In the genomic region with DNA sequence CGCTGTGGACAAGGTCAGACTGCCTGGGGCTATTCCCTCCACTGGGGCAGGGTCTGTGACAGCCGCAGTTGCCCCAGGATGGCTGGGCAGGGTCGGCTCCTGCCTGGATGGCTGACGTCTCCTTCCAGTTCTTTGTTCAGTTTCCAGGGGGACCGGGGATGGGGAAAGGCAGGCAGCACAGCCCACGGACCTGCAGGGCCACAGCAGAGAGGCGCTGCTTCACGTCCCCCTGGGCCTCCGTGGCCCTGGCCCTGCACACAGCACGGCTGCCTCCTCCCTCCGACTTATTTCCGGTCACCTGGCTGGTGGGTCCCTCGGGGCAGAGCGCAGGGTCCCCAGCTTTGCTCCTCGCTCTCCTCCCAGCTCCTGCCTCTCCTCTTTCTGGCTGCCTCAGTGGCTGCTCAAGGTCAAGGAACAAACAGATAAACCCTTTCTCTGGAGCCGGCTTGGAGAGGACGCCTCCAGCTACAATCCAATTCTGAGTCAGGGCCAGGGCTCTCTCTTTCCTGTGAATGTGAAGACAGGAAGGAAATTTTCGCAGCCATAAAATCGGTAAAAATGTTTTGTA, we compare ENCODE assay signal across 14 cellular contexts.
DNase-seq lines count a peak whose midpoint lies in the region; ATAC-seq and TF ChIP-seq lines count a peak whose summit lies in the region.
"Had no signal": no experiment of that assay in that cellular context is flagged by ENCODE, and none has a peak within 500 bp of the region (broad histone marks: within the 10 kb centered on the region; RNA-seq: fewer than 3 reads in every experiment).

No MANE protein-coding gene starts in this region.

- POLR2A ChIA-PET in WTC11 (lab: Charles Lee) = no interaction called here

- H3K4me3 Mint-ChIP-seq in WTC11 = no peak overlapping the region
- H3K4me3 Mint-ChIP-seq in neural crest cell = peak overlapping the region; percentile 60
- H3K4me3 Mint-ChIP-seq: CD4-positive, CD25-positive, alpha-beta regulatory T cell had no signal

- H3K4me1 Mint-ChIP-seq in WTC11 = peaks cover 25% of the 10 kb centered on the region
- H3K4me1 Mint-ChIP-seq in neural crest cell = peaks cover 51% of the 10 kb centered on the region

- H3K27ac Mint-ChIP-seq in WTC11 = no peak overlapping the region
- H3K27ac Mint-ChIP-seq in neural crest cell (ENCODE audit: unreplicated experiment) = peak overlapping the region; percentile 98

- no peak for DNase-seq in WTC11 (ENCODE audit: low spot score)
- DNase-seq in foreskin fibroblast = peak; percentile 24 to 73
- no peak for DNase-seq in neural crest cell (ENCODE audit: low read depth, low spot score)
- DNase-seq in thyroid gland = no peak
- no peak for DNase-seq in HUDEP-2 (lab: John Stamatoyannopoulos, UW; ENCODE audit: unreplicated experiment in 76 of 76)
- DNase-seq in NCI-H1048 (lab: John Stamatoyannopoulos, UW) = no peak
- no peak for DNase-seq in islet precursor cell
- no peak for DNase-seq in NCI-H2227 treated with DMSO at 0.1 percent for 48 hours (lab: John Stamatoyannopoulos, UW)
- DNase-seq: CD4-positive, CD25-positive, alpha-beta regulatory T cell; central memory CD4-positive, alpha-beta T cell; NCI-H345; SHP77 treated with DMSO at 0.1 percent for 48 hours; stimulated activated CD4-positive, alpha-beta T cell treated with anti-CD3 and anti-CD28 coated beads, Interleukin-15, amount 100 ng/mL, for 24 hours had no signal

- H3K9me3 Mint-ChIP-seq in WTC11 (no peaks in the 10 kb centered on the region), neural crest cell (no peaks in the 10 kb centered on the region)

- TF ChIP-seq POLR2A in thyroid gland (IDR thresholded peaks at IDR 0.05) = no peak

- peak; percentile 46 for ATAC-seq in WTC11
- ATAC-seq: activated CD4-positive, CD25-positive, alpha-beta regulatory T cell treated with anti-CD3 and anti-CD28 coated beads, Interleukin-2, amount 50 U/mL, for 24 hours had no signal

- CTCF ChIA-PET in WTC11 (lab: Charles Lee) = interaction anchor here (0.8 kb wide), 1 partner anchor 30 kb away, joined by 3 read pairs; no protein-coding TSS in a partner anchor

- H3K27ac ChIP-seq in thyroid gland = peak overlapping the region; percentile 60 to 64 (median 63)

- H3K27me3 Mint-ChIP-seq in WTC11 (ENCODE audit: low read depth) = peaks cover 4% of the 10 kb centered on the region; the same call in 1 of the 2 replicates
- no peaks in the 10 kb centered on the region for H3K27me3 Mint-ChIP-seq in neural crest cell (ENCODE audit: low read depth)

- no peak overlapping the region for H3K4me3 ChIP-seq in foreskin fibroblast (ENCODE audit: low read depth in 1 of 2, low read length in 2 of 2)
- H3K4me3 ChIP-seq in thyroid gland (replicated peaks in 1 of 3) = no peak overlapping the region

- H3K36me3 ChIP-seq in thyroid gland = no peaks in the 10 kb centered on the region

- intact Hi-C loops in thyroid gland (cut with DNase I) = no loop called here

- H3K4me1 ChIP-seq in thyroid gland = peaks cover 6 to 17% of the 10 kb centered on the region in 2 donors

- H3K36me3 Mint-ChIP-seq in WTC11 (no peaks in the 10 kb centered on the region), neural crest cell (ENCODE audit: low read depth) (no peaks in the 10 kb centered on the region)
- H3K36me3 Mint-ChIP-seq: CD4-positive, CD25-positive, alpha-beta regulatory T cell had no signal

- no peaks in the 10 kb centered on the region for H3K9me3 ChIP-seq in thyroid gland

- no peaks in the 10 kb centered on the region for H3K27me3 ChIP-seq in thyroid gland

- 53 to 78% methylated on average over 19 of the region's 19 CpGs for WGBS in thyroid gland, 2 donors

- TF ChIP-seq CTCF in WTC11 (IDR thresholded peaks at IDR 0.05) (no peak), foreskin fibroblast (IDR thresholded peaks at IDR 0.05; ENCODE audit: low read depth, low read length) (no peak), neural crest cell (conservative IDR thresholded peaks at IDR 0.05) (no peak), thyroid gland (IDR thresholded peaks at IDR 0.05) (no peak)

TF ChIP-seq in WTC11, 78 proteins besides CTCF, POLR2A, EP300 and RAD21 (continues in another document):
- TF ChIP-seq, protein P1, sequence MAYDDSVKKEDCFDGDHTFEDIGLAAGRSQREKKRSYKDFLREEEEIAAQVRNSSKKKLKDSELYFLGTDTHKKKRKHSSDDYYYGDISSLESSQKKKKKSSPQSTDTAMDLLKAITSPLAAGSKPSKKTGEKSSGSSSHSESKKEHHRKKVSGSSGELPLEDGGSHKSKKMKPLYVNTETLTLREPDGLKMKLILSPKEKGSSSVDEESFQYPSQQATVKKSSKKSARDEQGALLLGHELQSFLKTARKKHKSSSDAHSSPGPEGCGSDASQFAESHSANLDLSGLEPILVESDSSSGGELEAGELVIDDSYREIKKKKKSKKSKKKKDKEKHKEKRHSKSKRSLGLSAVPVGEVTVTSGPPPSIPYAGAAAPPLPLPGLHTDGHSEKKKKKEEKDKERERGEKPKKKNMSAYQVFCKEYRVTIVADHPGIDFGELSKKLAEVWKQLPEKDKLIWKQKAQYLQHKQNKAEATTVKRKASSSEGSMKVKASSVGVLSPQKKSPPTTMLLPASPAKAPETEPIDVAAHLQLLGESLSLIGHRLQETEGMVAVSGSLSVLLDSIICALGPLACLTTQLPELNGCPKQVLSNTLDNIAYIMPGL (CRISPR knock-in tag; IDR thresholded peaks at IDR 0.05) = no peak
- TF ChIP-seq SP1 (CRISPR knock-in tag; conservative IDR thresholded peaks at IDR 0.05) (no peak), CREB1 (CRISPR knock-in tag; IDR thresholded peaks at IDR 0.05) (no peak), ZNF263 (CRISPR knock-in tag; IDR thresholded peaks at IDR 0.05; ENCODE audit: low read depth) (no peak), SMAD4 (CRISPR knock-in tag; IDR thresholded peaks at IDR 0.05) (no peak)
- TF ChIP-seq, protein P2, sequence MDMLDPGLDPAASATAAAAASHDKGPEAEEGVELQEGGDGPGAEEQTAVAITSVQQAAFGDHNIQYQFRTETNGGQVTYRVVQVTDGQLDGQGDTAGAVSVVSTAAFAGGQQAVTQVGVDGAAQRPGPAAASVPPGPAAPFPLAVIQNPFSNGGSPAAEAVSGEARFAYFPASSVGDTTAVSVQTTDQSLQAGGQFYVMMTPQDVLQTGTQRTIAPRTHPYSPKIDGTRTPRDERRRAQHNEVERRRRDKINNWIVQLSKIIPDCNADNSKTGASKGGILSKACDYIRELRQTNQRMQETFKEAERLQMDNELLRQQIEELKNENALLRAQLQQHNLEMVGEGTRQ (CRISPR knock-in tag; IDR thresholded peaks at IDR 0.05) = no peak
- TF ChIP-seq, protein P3, sequence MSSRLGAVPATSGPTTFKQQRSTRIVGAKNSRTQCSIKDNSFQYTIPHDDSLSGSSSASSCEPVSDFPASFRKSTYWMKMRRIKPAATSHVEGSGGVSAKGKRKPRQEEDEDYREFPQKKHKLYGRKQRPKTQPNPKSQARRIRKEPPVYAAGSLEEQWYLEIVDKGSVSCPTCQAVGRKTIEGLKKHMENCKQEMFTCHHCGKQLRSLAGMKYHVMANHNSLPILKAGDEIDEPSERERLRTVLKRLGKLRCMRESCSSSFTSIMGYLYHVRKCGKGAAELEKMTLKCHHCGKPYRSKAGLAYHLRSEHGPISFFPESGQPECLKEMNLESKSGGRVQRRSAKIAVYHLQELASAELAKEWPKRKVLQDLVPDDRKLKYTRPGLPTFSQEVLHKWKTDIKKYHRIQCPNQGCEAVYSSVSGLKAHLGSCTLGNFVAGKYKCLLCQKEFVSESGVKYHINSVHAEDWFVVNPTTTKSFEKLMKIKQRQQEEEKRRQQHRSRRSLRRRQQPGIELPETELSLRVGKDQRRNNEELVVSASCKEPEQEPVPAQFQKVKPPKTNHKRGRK (CRISPR knock-in tag; IDR thresholded peaks at IDR 0.05; ENCODE audit: borderline replicate concordance) = no peak
- TF ChIP-seq, protein P4, sequence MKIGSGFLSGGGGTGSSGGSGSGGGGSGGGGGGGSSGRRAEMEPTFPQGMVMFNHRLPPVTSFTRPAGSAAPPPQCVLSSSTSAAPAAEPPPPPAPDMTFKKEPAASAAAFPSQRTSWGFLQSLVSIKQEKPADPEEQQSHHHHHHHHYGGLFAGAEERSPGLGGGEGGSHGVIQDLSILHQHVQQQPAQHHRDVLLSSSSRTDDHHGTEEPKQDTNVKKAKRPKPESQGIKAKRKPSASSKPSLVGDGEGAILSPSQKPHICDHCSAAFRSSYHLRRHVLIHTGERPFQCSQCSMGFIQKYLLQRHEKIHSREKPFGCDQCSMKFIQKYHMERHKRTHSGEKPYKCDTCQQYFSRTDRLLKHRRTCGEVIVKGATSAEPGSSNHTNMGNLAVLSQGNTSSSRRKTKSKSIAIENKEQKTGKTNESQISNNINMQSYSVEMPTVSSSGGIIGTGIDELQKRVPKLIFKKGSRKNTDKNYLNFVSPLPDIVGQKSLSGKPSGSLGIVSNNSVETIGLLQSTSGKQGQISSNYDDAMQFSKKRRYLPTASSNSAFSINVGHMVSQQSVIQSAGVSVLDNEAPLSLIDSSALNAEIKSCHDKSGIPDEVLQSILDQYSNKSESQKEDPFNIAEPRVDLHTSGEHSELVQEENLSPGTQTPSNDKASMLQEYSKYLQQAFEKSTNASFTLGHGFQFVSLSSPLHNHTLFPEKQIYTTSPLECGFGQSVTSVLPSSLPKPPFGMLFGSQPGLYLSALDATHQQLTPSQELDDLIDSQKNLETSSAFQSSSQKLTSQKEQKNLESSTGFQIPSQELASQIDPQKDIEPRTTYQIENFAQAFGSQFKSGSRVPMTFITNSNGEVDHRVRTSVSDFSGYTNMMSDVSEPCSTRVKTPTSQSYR (CRISPR knock-in tag; IDR thresholded peaks at IDR 0.05) = no peak

Comparison
In these comparisons a context has a peak if more than half of its experiments do, and no peak if none do; other contexts are left out.
1. DNase-seq: peak in foreskin fibroblast (2 of 2); none in WTC11 (single experiment), neural crest cell (single experiment), thyroid gland (0 of 2), HUDEP-2 (0 of 76), NCI-H1048 (single experiment), islet precursor cell (single experiment) and NCI-H2227 treated with DMSO at 0.1 percent for 48 hours (single experiment).